ENCODE assay signal across 2 cellular contexts in the genomic region with DNA sequence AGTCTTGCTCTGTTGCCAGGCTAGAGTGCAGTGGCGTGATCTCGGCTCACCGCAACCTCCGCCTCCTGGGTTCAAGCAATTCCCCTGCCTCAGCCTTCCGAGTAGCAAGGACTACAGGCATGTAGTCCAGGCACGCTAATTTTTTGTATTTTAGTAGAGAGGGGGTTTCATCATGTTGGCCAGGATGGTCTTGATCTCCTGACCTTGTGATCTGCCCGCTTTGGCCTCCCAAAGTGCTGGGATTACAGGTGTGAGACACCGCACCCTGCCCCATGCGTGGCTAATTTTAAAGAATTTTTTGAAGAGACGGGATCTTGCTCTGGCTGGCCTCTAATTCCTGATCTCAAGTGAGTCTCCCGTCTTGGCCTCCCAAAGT.
TF ChIP-seq lines count a peak whose summit lies in the region.
"Not testable (repeated sequence)": the region's sequence is repeated elsewhere in the genome, so short reads cannot be mapped to it uniquely, and the experiment has no call there.

No MANE protein-coding gene starts in this region.

TF ChIP-seq in GM12878, 131 proteins besides CTCF, POLR2A, EP300 and RAD21:
- TF ChIP-seq, protein P1, sequence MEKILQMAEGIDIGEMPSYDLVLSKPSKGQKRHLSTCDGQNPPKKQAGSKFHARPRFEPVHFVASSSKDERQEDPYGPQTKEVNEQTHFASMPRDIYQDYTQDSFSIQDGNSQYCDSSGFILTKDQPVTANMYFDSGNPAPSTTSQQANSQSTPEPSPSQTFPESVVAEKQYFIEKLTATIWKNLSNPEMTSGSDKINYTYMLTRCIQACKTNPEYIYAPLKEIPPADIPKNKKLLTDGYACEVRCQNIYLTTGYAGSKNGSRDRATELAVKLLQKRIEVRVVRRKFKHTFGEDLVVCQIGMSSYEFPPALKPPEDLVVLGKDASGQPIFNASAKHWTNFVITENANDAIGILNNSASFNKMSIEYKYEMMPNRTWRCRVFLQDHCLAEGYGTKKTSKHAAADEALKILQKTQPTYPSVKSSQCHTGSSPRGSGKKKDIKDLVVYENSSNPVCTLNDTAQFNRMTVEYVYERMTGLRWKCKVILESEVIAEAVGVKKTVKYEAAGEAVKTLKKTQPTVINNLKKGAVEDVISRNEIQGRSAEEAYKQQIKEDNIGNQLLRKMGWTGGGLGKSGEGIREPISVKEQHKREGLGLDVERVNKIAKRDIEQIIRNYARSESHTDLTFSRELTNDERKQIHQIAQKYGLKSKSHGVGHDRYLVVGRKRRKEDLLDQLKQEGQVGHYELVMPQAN (conservative IDR thresholded peaks at IDR 0.05), result 0 out of 2 replicates have a peak, but pooled peaks have one; percentile 26

TF ChIP-seq in HepG2, 621 proteins besides CTCF, POLR2A, EP300 and RAD21:
- TF ChIP-seq ADNP (CRISPR knock-in tag; IDR thresholded peaks at IDR 0.05), result 0 out of 2 replicates have a peak, but pooled peaks have one; percentile 15
- TF ChIP-seq, protein P2, sequence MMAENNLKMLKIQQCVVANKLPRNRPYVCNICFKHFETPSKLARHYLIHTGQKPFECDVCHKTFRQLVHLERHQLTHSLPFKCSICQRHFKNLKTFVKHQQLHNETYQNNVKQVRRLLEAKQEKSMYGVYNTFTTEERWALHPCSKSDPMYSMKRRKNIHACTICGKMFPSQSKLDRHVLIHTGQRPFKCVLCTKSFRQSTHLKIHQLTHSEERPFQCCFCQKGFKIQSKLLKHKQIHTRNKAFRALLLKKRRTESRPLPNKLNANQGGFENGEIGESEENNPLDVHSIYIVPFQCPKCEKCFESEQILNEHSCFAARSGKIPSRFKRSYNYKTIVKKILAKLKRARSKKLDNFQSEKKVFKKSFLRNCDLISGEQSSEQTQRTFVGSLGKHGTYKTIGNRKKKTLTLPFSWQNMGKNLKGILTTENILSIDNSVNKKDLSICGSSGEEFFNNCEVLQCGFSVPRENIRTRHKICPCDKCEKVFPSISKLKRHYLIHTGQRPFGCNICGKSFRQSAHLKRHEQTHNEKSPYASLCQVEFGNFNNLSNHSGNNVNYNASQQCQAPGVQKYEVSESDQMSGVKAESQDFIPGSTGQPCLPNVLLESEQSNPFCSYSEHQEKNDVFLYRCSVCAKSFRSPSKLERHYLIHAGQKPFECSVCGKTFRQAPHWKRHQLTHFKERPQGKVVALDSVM (CRISPR knock-in tag; IDR thresholded peaks at IDR 0.05), result peak; percentile 63; the same call in 1 of the 2 replicates
- TF ChIP-seq FOXO1 (CRISPR knock-in tag; IDR thresholded peaks at IDR 0.05), result 0 out of 2 replicates have a peak, but pooled peaks have one; percentile 9
- TF ChIP-seq ZNF737 (CRISPR knock-in tag; IDR thresholded peaks at IDR 0.05; ENCODE audit: borderline replicate concordance), result peak; percentile 43; the same call in 1 of the 2 replicates
- 0 out of 2 replicates have a peak, but pooled peaks have one; percentile 14 for TF ChIP-seq HOXA3 (CRISPR knock-in tag; IDR thresholded peaks at IDR 0.05)
- TF ChIP-seq ZNF687 (CRISPR knock-in tag; IDR thresholded peaks at IDR 0.05), result peak; percentile 19; the same call in 1 of the 2 replicates
- peak; percentile 37; the same call in 1 of the 2 replicates for TF ChIP-seq ZNF510 (CRISPR knock-in tag; IDR thresholded peaks at IDR 0.05; ENCODE audit: low read depth)
- TF ChIP-seq GABPB1 (CRISPR knock-in tag; IDR thresholded peaks at IDR 0.05), result 0 out of 2 replicates have a peak, but pooled peaks have one; percentile 7
- TF ChIP-seq SALL1 (CRISPR knock-in tag; IDR thresholded peaks at IDR 0.05), result 0 out of 2 replicates have a peak, but pooled peaks have one; percentile 13
- 0 out of 2 replicates have a peak, but pooled peaks have one; percentile 16 for TF ChIP-seq ZNF850 (CRISPR knock-in tag; conservative IDR thresholded peaks at IDR 0.05)
- TF ChIP-seq, protein P3, sequence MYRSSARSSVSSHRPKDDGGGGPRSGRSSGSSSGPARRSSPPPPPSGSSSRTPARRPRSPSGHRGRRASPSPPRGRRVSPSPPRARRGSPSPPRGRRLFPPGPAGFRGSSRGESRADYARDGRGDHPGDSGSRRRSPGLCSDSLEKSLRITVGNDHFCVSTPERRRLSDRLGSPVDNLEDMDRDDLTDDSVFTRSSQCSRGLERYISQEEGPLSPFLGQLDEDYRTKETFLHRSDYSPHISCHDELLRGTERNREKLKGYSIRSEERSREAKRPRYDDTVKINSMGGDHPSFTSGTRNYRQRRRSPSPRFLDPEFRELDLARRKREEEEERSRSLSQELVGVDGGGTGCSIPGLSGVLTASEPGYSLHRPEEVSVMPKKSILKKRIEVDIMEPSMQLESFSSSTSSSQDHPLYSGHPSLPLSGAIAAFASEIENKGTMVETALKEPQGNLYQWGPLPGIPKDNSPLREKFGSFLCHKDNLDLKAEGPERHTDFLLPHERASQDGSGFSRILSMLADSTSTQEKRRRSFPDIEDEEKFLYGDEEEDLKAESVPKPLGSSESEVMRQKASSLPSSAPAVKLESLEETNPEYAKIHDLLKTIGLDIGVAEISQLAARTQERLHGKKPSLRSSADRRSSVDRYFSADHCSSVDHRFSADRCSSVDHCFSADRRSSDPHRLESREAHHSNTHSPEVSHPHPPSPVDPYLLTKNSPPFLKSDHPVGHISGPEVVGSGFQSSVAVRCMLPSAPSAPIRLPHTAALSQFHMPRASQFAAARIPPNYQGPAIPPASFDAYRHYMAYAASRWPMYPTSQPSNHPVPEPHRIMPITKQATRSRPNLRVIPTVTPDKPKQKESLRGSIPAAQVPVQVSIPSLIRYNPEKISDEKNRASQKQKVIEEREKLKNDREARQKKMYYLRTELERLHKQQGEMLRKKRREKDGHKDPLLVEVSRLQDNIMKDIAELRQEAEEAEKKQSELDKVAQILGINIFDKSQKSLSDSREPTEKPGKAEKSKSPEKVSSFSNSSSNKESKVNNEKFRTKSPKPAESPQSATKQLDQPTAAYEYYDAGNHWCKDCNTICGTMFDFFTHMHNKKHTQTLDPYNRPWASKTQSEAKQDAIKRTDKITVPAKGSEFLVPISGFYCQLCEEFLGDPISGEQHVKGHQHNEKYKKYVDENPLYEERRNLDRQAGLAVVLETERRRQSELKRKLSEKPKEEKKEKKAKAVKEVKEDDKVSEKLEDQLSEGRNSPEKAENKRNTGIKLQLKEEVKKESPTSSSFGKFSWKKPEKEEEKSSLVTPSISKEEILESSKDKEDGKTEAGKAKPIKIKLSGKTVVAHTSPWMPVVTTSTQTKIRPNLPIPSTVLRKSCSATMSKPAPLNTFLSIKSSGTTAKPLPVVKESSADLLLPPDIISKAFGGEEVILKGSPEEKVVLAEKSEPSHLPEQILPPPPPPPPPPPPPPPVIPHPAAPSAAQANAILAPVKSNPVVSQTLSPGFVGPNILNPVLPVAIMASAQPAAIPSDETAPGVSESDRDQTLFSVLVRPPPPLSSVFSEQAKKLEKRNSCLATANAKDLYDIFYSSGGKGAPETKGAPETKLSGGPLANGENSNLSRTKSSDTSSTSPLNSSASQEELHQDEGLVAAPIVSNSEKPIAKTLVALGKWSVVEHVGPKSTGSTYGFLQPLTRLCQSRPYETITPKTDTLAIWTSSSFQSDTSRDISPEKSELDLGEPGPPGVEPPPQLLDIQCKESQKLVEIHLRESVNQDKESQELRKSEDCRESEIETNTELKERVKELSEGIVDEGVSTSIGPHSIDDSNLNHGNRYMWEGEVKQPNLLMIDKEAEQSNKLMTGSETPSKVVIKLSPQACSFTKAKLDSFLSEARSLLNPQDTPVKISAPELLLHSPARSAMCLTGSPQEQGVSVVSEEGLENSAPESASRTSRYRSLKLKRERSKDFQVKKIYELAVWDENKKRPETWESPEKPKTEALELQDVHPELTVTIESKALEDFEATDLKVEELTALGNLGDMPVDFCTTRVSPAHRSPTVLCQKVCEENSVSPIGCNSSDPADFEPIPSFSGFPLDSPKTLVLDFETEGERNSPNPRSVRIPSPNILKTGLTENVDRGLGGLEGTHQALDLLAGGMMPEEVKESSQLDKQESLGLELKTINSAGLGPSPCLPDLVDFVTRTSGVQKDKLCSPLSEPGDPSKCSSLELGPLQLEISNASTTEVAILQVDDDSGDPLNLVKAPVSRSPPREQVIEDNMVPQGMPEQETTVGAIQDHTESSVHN (CRISPR knock-in tag; IDR thresholded peaks at IDR 0.05), result peak; percentile 76; the same call in 1 of the 2 replicates
- not testable (repeated sequence) for TF ChIP-seq ATF7 (IDR thresholded peaks at IDR 0.05)
- 0 out of 2 replicates have a peak, but pooled peaks have one; percentile 30 for TF ChIP-seq ATF7 (CRISPR knock-in tag; IDR thresholded peaks at IDR 0.05)
